Comparison of ENCODE assay signal across 29 cellular contexts in the genomic region with DNA sequence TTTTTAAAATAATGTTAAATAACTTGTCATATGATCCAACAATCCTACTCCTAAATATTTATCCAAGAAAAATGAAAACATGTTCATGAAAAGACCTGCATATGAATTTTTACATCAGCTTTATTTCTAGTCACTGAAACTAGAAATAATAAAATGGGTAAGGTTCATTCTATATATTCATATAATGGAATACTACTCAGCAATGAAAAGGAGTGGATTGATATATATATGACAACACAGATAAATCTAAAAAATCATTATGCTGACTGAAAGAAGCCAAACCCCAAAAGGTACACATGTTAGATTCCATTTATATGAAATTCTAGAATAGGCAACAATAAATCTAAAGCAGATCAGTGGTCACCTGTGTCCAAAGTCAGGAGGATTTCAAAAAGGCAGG.
"Had no signal": no experiment of that assay in that cellular context is flagged by ENCODE, and none has a peak within 500 bp of the region (broad histone marks: within the 10 kb centered on the region; RNA-seq: fewer than 3 reads in every experiment).

No MANE protein-coding gene starts in this region.

- H3K9me3 ChIP-seq: colonic mucosa had no signal

- H3K27ac ChIP-seq: colonic mucosa, coronary artery, dorsolateral prefrontal cortex, epithelial cell of prostate, esophagus muscularis mucosa, esophagus squamous epithelium, foreskin keratinocyte, gastrocnemius medialis, gastroesophageal sphincter, heart left ventricle, heart right ventricle had no signal

- DNase-seq: colonic mucosa; cortex of kidney; dermis blood vessel endothelial cell; effector CD4-positive, alpha-beta T cell; effector CD8-positive, alpha-beta T cell; effector memory CD4-positive, alpha-beta T cell; effector memory CD8-positive, alpha-beta T cell; endodermal cell; erythroblast; esophagus squamous epithelium; foreskin fibroblast; foreskin keratinocyte; foreskin melanocyte; gastrocnemius medialis; glutamatergic neuron; head of caudate nucleus; heart left ventricle; heart right ventricle had no signal

- H3K4me3 ChIP-seq: colonic mucosa, coronary artery, dorsolateral prefrontal cortex, esophagus muscularis mucosa, esophagus squamous epithelium, gastrocnemius medialis, gastroesophageal sphincter, heart left ventricle, heart right ventricle had no signal

- FAIRE-seq: colon, endometrium, endothelial cell of umbilical vein, frontal cortex had no signal

- H3K9me3 Mint-ChIP-seq: dendritic cell treated with granulocyte-macrophage colony-stimulating factor and Interleukin-4, amounts not matched to agents 40 ng/mL and 50 ng/mL, for 4 days; effector memory CD8-positive, alpha-beta T cell had no signal

- H3K27ac Mint-ChIP-seq: dendritic cell treated with granulocyte-macrophage colony-stimulating factor and Interleukin-4, amounts not matched to agents 40 ng/mL and 50 ng/mL, for 4 days; effector memory CD8-positive, alpha-beta T cell; endodermal cell had no signal

- ATAC-seq: effector memory CD8-positive, alpha-beta T cell; esophagus mucosa; foreskin keratinocyte; gastrocnemius medialis; gastroesophageal sphincter; heart left ventricle; heart right ventricle had no signal

- H3K4me1 Mint-ChIP-seq: endodermal cell had no signal

- H3K4me3 Mint-ChIP-seq: dendritic cell treated with granulocyte-macrophage colony-stimulating factor and Interleukin-4, amounts not matched to agents 40 ng/mL and 50 ng/mL, for 4 days; effector memory CD8-positive, alpha-beta T cell; endodermal cell had no signal

- H3K36me3 ChIP-seq: colonic mucosa, esophagus muscularis mucosa, esophagus squamous epithelium, gastrocnemius medialis, gastroesophageal sphincter, heart left ventricle, heart right ventricle had no signal

- H3K4me1 ChIP-seq: colonic mucosa, esophagus muscularis mucosa, esophagus squamous epithelium, foreskin keratinocyte, gastroesophageal sphincter, heart left ventricle, heart right ventricle had no signal

- H3K27me3 ChIP-seq: colonic mucosa, esophagus muscularis mucosa, gastroesophageal sphincter, heart left ventricle had no signal
